In genomic region chr19:16199275-16199932, GRCh38 we compare ENCODE assay signal across 11 cellular contexts. TPM values are rescaled to one million over a fixed set of nuclear protein-coding genes. Genes with fewer than 3 reads are reported as not detected.
DNase-seq lines count a peak whose midpoint lies in the region; ATAC-seq and TF ChIP-seq lines count a peak whose summit lies in the region.
"Had no signal": no experiment of that assay in that cellular context is flagged by ENCODE, and none has a peak within 500 bp of the region (broad histone marks: within the 10 kb centered on the region; RNA-seq: fewer than 3 reads in every experiment).

No MANE protein-coding gene starts in this region.

- no peak for TF ChIP-seq CTCF in HFFc6 (IDR thresholded peaks at IDR 0.05)

- H3K27ac Mint-ChIP-seq in HFFc6: no peak overlapping the region; the same call in 1 of the 2 replicates
- peak overlapping the region; percentile 49 for H3K27ac Mint-ChIP-seq in central memory CD8-positive, alpha-beta T cell (ENCODE audit: low read depth)
- peak overlapping the region; percentile 56 to 92 for H3K27ac Mint-ChIP-seq in natural killer cell treated with Interleukin-12 subunit alpha and Interleukin-12 subunit beta and Interleukin-15 and Interleukin-18, amount 100 ng/mL, for 72 hours

- H3K9ac ChIP-seq in BLaER1 treated with 17β-estradiol and CSF1 and Interleukin-3, amounts not matched to agents 10 nM and 100 nM: peak overlapping the region in 10 of 11 experiments; percentile 84 to 94 (median 90); a peak in 16 of 22 replicates

- H3K27me3 Mint-ChIP-seq in HFFc6 (ENCODE audit: insufficient read depth): peaks cover 2% of the 10 kb centered on the region; the same call in 1 of the 2 replicates
- no peaks in the 10 kb centered on the region for H3K27me3 Mint-ChIP-seq in central memory CD8-positive, alpha-beta T cell
- no peaks in the 10 kb centered on the region for H3K27me3 Mint-ChIP-seq in natural killer cell treated with Interleukin-12 subunit alpha and Interleukin-12 subunit beta and Interleukin-15 and Interleukin-18, amount 100 ng/mL, for 72 hours

- ATAC-seq in central memory CD8-positive, alpha-beta T cell (replicated peaks; ENCODE audit: extremely low read depth, poor library complexity, severe bottlenecking): no peak
- ATAC-seq in natural killer cell treated with Interleukin-12 subunit alpha and Interleukin-12 subunit beta and Interleukin-15 and Interleukin-18, amount 100 ng/mL, for 72 hours: no peak
- ATAC-seq: Right ventricle myocardium inferior had no signal

- no peaks in the 10 kb centered on the region for H3K27me3 ChIP-seq in BLaER1 treated with 17β-estradiol and CSF1 and Interleukin-3, amounts not matched to agents 10 nM and 100 nM

- peaks cover 29% of the 10 kb centered on the region for H3K36me3 Mint-ChIP-seq in HFFc6 (ENCODE audit: low read depth)
- peaks cover 27% of the 10 kb centered on the region for H3K36me3 Mint-ChIP-seq in central memory CD8-positive, alpha-beta T cell (ENCODE audit: insufficient read depth)
- no peaks in the 10 kb centered on the region for H3K36me3 Mint-ChIP-seq in natural killer cell treated with Interleukin-12 subunit alpha and Interleukin-12 subunit beta and Interleukin-15 and Interleukin-18, amount 100 ng/mL, for 72 hours

- H3K27ac ChIP-seq in BLaER1 treated with 17β-estradiol and CSF1 and Interleukin-3, amounts not matched to agents 10 nM and 100 nM: 0 out of 22 replicates have a peak overlapping the region, but pooled peaks of 2 of the 11 experiments have one; percentile 2 to 26

- H3K4me3 ChIP-seq in BLaER1 treated with 17β-estradiol and CSF1 and Interleukin-3, amounts not matched to agents 10 nM and 100 nM: peak overlapping the region; percentile 75 to 100 (median 88); a peak in 15 of 20 replicates

- DNase-seq in HFFc6: no peak
- no peak for DNase-seq in central memory CD8-positive, alpha-beta T cell (ENCODE audit: low spot score in 2 of 2)
- DNase-seq in natural killer cell treated with Interleukin-12 subunit alpha and Interleukin-12 subunit beta and Interleukin-15 and Interleukin-18, amount 100 ng/mL, for 72 hours (ENCODE audit: low spot score): no peak
- no peak for DNase-seq in NCI-H510A treated with DMSO at 0.1 percent for 48 hours (lab: John Stamatoyannopoulos, UW)
- DNase-seq in DMS153 (lab: John Stamatoyannopoulos, UW): no peak
- DNase-seq in NCI-H187 (lab: John Stamatoyannopoulos, UW): no peak
- DNase-seq in stimulated activated naive CD4-positive, alpha-beta T cell (lab: John Stamatoyannopoulos, UW): no peak
- DNase-seq: GDM1, occipital lobe had no signal

- peak overlapping the region; percentile 71 to 98 (median 89) for H3K4me2 ChIP-seq in BLaER1 treated with 17β-estradiol and CSF1 and Interleukin-3, amounts not matched to agents 10 nM and 100 nM

- peak overlapping the region; percentile 93 for H3K4me3 Mint-ChIP-seq in HFFc6
- peak overlapping the region; percentile 78 for H3K4me3 Mint-ChIP-seq in central memory CD8-positive, alpha-beta T cell
- peak overlapping the region; percentile 75 for H3K4me3 Mint-ChIP-seq in natural killer cell treated with Interleukin-12 subunit alpha and Interleukin-12 subunit beta and Interleukin-15 and Interleukin-18, amount 100 ng/mL, for 72 hours

- peaks cover 37 to 62% (median 43%) of the 10 kb centered on the region in 11 experiments; a peak in 21 of 22 replicates for H4K20me1 ChIP-seq in BLaER1 treated with 17β-estradiol and CSF1 and Interleukin-3, amounts not matched to agents 10 nM and 100 nM

- H3K4me1 Mint-ChIP-seq in HFFc6 (ENCODE audit: low read depth): peaks cover 58% of the 10 kb centered on the region
- peaks cover 55% of the 10 kb centered on the region for H3K4me1 Mint-ChIP-seq in central memory CD8-positive, alpha-beta T cell
- peaks cover 39 to 40% of the 10 kb centered on the region in 2 donors for H3K4me1 Mint-ChIP-seq in natural killer cell treated with Interleukin-12 subunit alpha and Interleukin-12 subunit beta and Interleukin-15 and Interleukin-18, amount 100 ng/mL, for 72 hours (ENCODE audit: low read depth in 2 of 2)

- H3K9me3 ChIP-seq in BLaER1 treated with 17β-estradiol and CSF1 and Interleukin-3, amounts not matched to agents 10 nM and 100 nM (replicated peaks in 1 of 11): no peaks in the 10 kb centered on the region

- H3K9me3 Mint-ChIP-seq in HFFc6: no peaks in the 10 kb centered on the region
- H3K9me3 Mint-ChIP-seq in central memory CD8-positive, alpha-beta T cell: no peaks in the 10 kb centered on the region
- H3K9me3 Mint-ChIP-seq in natural killer cell treated with Interleukin-12 subunit alpha and Interleukin-12 subunit beta and Interleukin-15 and Interleukin-18, amount 100 ng/mL, for 72 hours: no peaks in the 10 kb centered on the region

- H3K36me3 ChIP-seq in BLaER1 treated with 17β-estradiol and CSF1 and Interleukin-3, amounts not matched to agents 10 nM and 100 nM: peaks cover 38 to 52% (median 45%) of the 10 kb centered on the region in 11 experiments

- H3K4me1 ChIP-seq in BLaER1 treated with 17β-estradiol and CSF1 and Interleukin-3, amounts not matched to agents 10 nM and 100 nM: peaks cover 23 to 47% (median 32%) of the 10 kb centered on the region in 10 experiments

RNA-seq across cellular contexts. Expression of gene AP1M1, which starts 1.7 kb away (rescaled TPM):
- 10 to 100 TPM; 83.1 to 97.6 (median 93.3) TPM for total RNA-seq in HFFc6 (2021; fragmentation: NEBNext Ultra II Directional; extraction: Animal tissue kit (Norgen Biotek cat#: 25700))
- total RNA-seq in natural killer cell treated with Interleukin-12 subunit alpha and Interleukin-12 subunit beta and Interleukin-15 and Interleukin-18, amount 100 ng/mL, for 72 hours: 100 to 1,000 TPM; 115 to 145 TPM

RNA-seq across cellular contexts. Expression of gene FAM32A, which starts 14.2 kb away (rescaled TPM):
- total RNA-seq in HFFc6 (2021; fragmentation: NEBNext Ultra II Directional; extraction: Animal tissue kit (Norgen Biotek cat#: 25700)): 10 to 100 TPM; 77.0 to 81.3 (median 79.6) TPM
- total RNA-seq in natural killer cell treated with Interleukin-12 subunit alpha and Interleukin-12 subunit beta and Interleukin-15 and Interleukin-18, amount 100 ng/mL, for 72 hours: 10 to 100 TPM; 46.7 to 60.8 TPM

RNA-seq across cellular contexts. Expression of gene CIB3, which starts 26.1 kb away (rescaled TPM):
- not detected for total RNA-seq in HFFc6 (2021; fragmentation: NEBNext Ultra II Directional; extraction: Animal tissue kit (Norgen Biotek cat#: 25700))
- 1 to 10 TPM in 1 of 2 donors, not detected in 1; 1.4 TPM for total RNA-seq in natural killer cell treated with Interleukin-12 subunit alpha and Interleukin-12 subunit beta and Interleukin-15 and Interleukin-18, amount 100 ng/mL, for 72 hours
- total RNA-seq: occipital lobe, Right ventricle myocardium inferior had no signal

RNA-seq across cellular contexts. Expression of gene HSH2D, which starts 55.9 kb away (rescaled TPM):
- not detected for total RNA-seq in HFFc6 (2021; fragmentation: NEBNext Ultra II Directional; extraction: Animal tissue kit (Norgen Biotek cat#: 25700))
- 100 to 1,000 TPM; 135 to 188 TPM for total RNA-seq in natural killer cell treated with Interleukin-12 subunit alpha and Interleukin-12 subunit beta and Interleukin-15 and Interleukin-18, amount 100 ng/mL, for 72 hours
- total RNA-seq: occipital lobe had no signal
